Comparison of ENCODE assay signal across 21 cellular contexts in genomic region chr12:132660047-132660446, GRCh38. TPM values are rescaled to one million over a fixed set of nuclear protein-coding genes. Genes with fewer than 3 reads are reported as not detected.
DNase-seq lines count a peak whose midpoint lies in the region; ATAC-seq, FAIRE-seq and TF ChIP-seq lines count a peak whose summit lies in the region.
"Had no signal": no experiment of that assay in that cellular context is flagged by ENCODE, and none has a peak within 500 bp of the region (broad histone marks: within the 10 kb centered on the region; RNA-seq: fewer than 3 reads in every experiment).

No MANE protein-coding gene starts in this region.

- WGBS in right lobe of liver (ENCODE audit: insufficient coverage, low coverage, low lambda C conversion rate, missing lambda C conversion rate), result 30% methylated on average over 4 of the region's 5 CpGs
- WGBS in HepG2 (ENCODE audit: low lambda C conversion rate), result 85% methylated on average over 5 of the region's 5 CpGs

- POLR2A ChIA-PET in HepG2 (lab: Yijun Ruan, JAX), result no interaction called here

- H3K36me3 Mint-ChIP-seq in endothelial cell (ENCODE audit: low read depth, unreplicated experiment), result peaks cover 54% of the 10 kb centered on the region

- H2AFZ ChIP-seq in HepG2 (ENCODE audit: low read length), result no peak overlapping the region
- H2AFZ ChIP-seq: GM23248 had no signal

- peak overlapping the region; percentile 71 for H3K4me3 Mint-ChIP-seq in endothelial cell (ENCODE audit: unreplicated experiment)
- H3K4me3 Mint-ChIP-seq: CD8-positive, alpha-beta memory T cell had no signal

- no TSS peak for BruUV-seq in HepG2 (replicated peaks; lab: Mats Ljungman, UMichigan)

- H3K27me3 ChIP-seq in right lobe of liver (no peaks in the 10 kb centered on the region), HepG2 (ENCODE audit: control insufficient read depth in 1 of 2, insufficient read depth in 2 of 2, low read length in 2 of 2) (no peaks in the 10 kb centered on the region)

- no peaks in the 10 kb centered on the region for H3K79me2 ChIP-seq in HepG2 (ENCODE audit: insufficient read depth, low read length)

- no peak for TF ChIP-seq POLR2A in right lobe of liver (IDR thresholded peaks at IDR 0.05)
- TF ChIP-seq POLR2A in HepG2 (IDR thresholded peaks at IDR 0.05; ENCODE audit: insufficient read depth in 1 of 2, low read depth in 2 of 2, low read length in 2 of 2), result no peak

- no peak for TF ChIP-seq EP300 in HepG2 (IDR thresholded peaks at IDR 0.05; ENCODE audit: low read depth in 2 of 2, low read length in 2 of 2)
- TF ChIP-seq EP300 in HepG2 (CRISPR knock-in tag; IDR thresholded peaks at IDR 0.05; ENCODE audit: borderline replicate concordance), result no peak

- TF ChIP-seq RAD21 in HepG2 (CRISPR knock-in tag; IDR thresholded peaks at IDR 0.05), result no peak

- intact Hi-C loops in right lobe of liver (cut with DNase I), result no loop called here
- intact Hi-C loops in HepG2 (cut with micrococcal nuclease; ENCODE audit: unreplicated experiment), result no loop called here

- H3K4me2 ChIP-seq in HepG2 (ENCODE audit: low read depth, low read length), result no peak overlapping the region

- TF ChIP-seq CTCF in right lobe of liver (IDR thresholded peaks at IDR 0.05), result no peak
- no peak for TF ChIP-seq CTCF in HepG2 (CRISPR knock-in tag; IDR thresholded peaks at IDR 0.05)
- no peak for TF ChIP-seq CTCF in endothelial cell (IDR thresholded peaks at IDR 0.05; ENCODE audit: unreplicated experiment)

- H3K4me3 ChIP-seq in right lobe of liver (no peak overlapping the region), HepG2 (replicated peaks in 1 of 3; ENCODE audit: insufficient read depth in 1 of 3, low read depth in 2 of 3, low read length in 3 of 3) (no peak overlapping the region)
- H3K4me3 ChIP-seq: GM12878, GM23248 had no signal

- H3K27me3 Mint-ChIP-seq in endothelial cell (ENCODE audit: unreplicated experiment), result peaks cover 13% of the 10 kb centered on the region
- H3K27me3 Mint-ChIP-seq: CD8-positive, alpha-beta memory T cell had no signal

- no peaks in the 10 kb centered on the region for H4K20me1 ChIP-seq in HepG2 (ENCODE audit: insufficient read depth, low read length)

- DNase-seq in right lobe of liver (peak in 2 of 3 donors; percentile 5 to 32), HepG2 (ENCODE audit: low spot score) (no peak), Kasumi-1 (lab: John Stamatoyannopoulos, UW) (peak; percentile 56 to 74), endothelial cell (ENCODE audit: low spot score) (no peak), urothelium cell line (ENCODE audit: low spot score) (no peak)
- DNase-seq in stimulated activated CD4-positive, alpha-beta T cell treated with anti-CD3 and anti-CD28 coated beads, Interleukin-2, amount 100 ng/mL, for 48 hours, result no peak
- DNase-seq: CD8-positive, alpha-beta memory T cell; GDM1; GM23248; HCEC 1CT; NCI-H1436; NCI-H2029; NCI-H2171; NCI-H446; OCI-M1; SHP77 treated with DMSO at 0.1 percent for 48 hours had no signal

- peak overlapping the region; percentile 95 for H3K27ac Mint-ChIP-seq in endothelial cell (ENCODE audit: unreplicated experiment)

- ATAC-seq in right lobe of liver, result peak in 3 of 4 donors; percentile 11 to 47 (median 12)
- no peak for ATAC-seq in HepG2
- ATAC-seq in GM21515 (IDR thresholded peaks at IDR 0.05; ENCODE audit: unreplicated experiment), result no peak
- ATAC-seq: GM12878 had no signal

- H3K4me1 ChIP-seq in right lobe of liver (peaks cover 0 to 4% (median 0%) of the 10 kb centered on the region in 4 donors), HepG2 (ENCODE audit: insufficient read depth, low read length) (no peaks in the 10 kb centered on the region)

- H3K27ac ChIP-seq in right lobe of liver (no peak overlapping the region), HepG2 (ENCODE audit: extremely low read length, insufficient read depth, low read length) (no peak overlapping the region)
- H3K27ac ChIP-seq: GM23248, HL-60 had no signal

- no peak for FAIRE-seq in HepG2 (lab: Jason Lieb, UNC)
- FAIRE-seq in urothelium cell line (lab: Jason Lieb, UNC), result no peak
- FAIRE-seq: GM12878, HTR-8/SVneo had no signal

- H3K4me1 Mint-ChIP-seq in endothelial cell (ENCODE audit: unreplicated experiment), result peaks cover 71% of the 10 kb centered on the region

- no peaks in the 10 kb centered on the region for H3K9me3 Mint-ChIP-seq in endothelial cell (ENCODE audit: unreplicated experiment)
- H3K9me3 Mint-ChIP-seq: CD8-positive, alpha-beta memory T cell had no signal

- H3K36me3 ChIP-seq in right lobe of liver, result peaks cover 0 to 63% (median 23%) of the 10 kb centered on the region in 4 donors
- H3K36me3 ChIP-seq in HepG2 (replicated peaks in 1 of 2; ENCODE audit: control insufficient read depth in 1 of 2, insufficient read depth in 2 of 2, low read length in 2 of 2), result peaks cover 41 to 88% of the 10 kb centered on the region in 2 experiments

- in situ Hi-C loops in HepG2 (cut with HindIII; ENCODE audit: extremely low pct_ligation_motif_present, low pct_unique_long_range_greater_than_20kb), result no loop called here

- H3K9ac ChIP-seq in HepG2 (ENCODE audit: insufficient read depth, low read depth, low read length), result no peak overlapping the region
- H3K9ac ChIP-seq: GM23248 had no signal

- H3K9me3 ChIP-seq in right lobe of liver, result no peaks in the 10 kb centered on the region
- H3K9me3 ChIP-seq in HepG2 (ENCODE audit: low read length), result no peaks in the 10 kb centered on the region

- CTCF ChIA-PET in HepG2 (lab: Yijun Ruan, JAX; ENCODE audit: low intra/inter-chr PET ratio, low total read pairs), result no interaction called here

RNA-seq across cellular contexts. Expression of gene POLE, which starts 27.1 kb away (rescaled TPM):
- total RNA-seq in right lobe of liver, result 10 to 100 TPM; 13.6 to 34.0 (median 22.7) TPM
- 25.7 and 52.2 TPM in 2 replicates for total RNA-seq in HepG2 (2016; rRNA removed; fragmentation: Illumina TruSeq; extraction: Trizol)
- 59.1 and 64.2 TPM in 2 replicates for total RNA-seq in HepG2 (2016; cell fraction: cytosol; rRNA removed; fragmentation: Illumina TruSeq; extraction: Trizol; ENCODE audit: low read depth)
- 20.9 and 52.7 TPM in 2 replicates for total RNA-seq in HepG2 (2016; cell fraction: insoluble cytoplasmic fraction; rRNA removed; fragmentation: Illumina TruSeq; extraction: Trizol)
- total RNA-seq in HepG2 (2016; cell fraction: membrane; rRNA removed; fragmentation: Illumina TruSeq; extraction: Trizol), result 57.6 and 66.6 TPM in 2 replicates
- 72.5 and 80.9 TPM in 2 replicates for total RNA-seq in HepG2 (2016; cell fraction: nucleus; rRNA removed; fragmentation: Illumina TruSeq; extraction: Trizol)
- polyA plus RNA-seq in HepG2 (2011; rRNA removed), result 23.2 and 25.3 TPM in 2 replicates
- 4.8 and 9.4 TPM in 2 replicates for polyA plus RNA-seq in HepG2 (2011; cell fraction: cytosol; rRNA removed)
- polyA plus RNA-seq in HepG2 (2011; cell fraction: nucleus; rRNA removed), result 134 and 225 TPM in 2 replicates
- 14.9 and 21.3 TPM in 2 replicates for polyA plus RNA-seq in HepG2 (2012)
- 4.1 and 5.2 TPM in 2 replicates for polyA plus RNA-seq in HepG2 (2016; cell fraction: cytosol; fragmentation: Illumina TruSeq; extraction: Trizol; ENCODE audit: low read depth)
- polyA plus RNA-seq in HepG2 (2016; cell fraction: insoluble cytoplasmic fraction; fragmentation: Illumina TruSeq; extraction: Trizol; ENCODE audit: low read depth), result 21.3 and 29.5 TPM in 2 replicates
- polyA plus RNA-seq in HepG2 (2016; cell fraction: membrane; fragmentation: Illumina TruSeq; extraction: Trizol; ENCODE audit: low read depth), result 11.4 and 13.7 TPM in 2 replicates
- polyA plus RNA-seq in HepG2 (2016; cell fraction: nucleus; fragmentation: Illumina TruSeq; extraction: Trizol; ENCODE audit: insufficient read depth, low read depth), result 185 and 194 TPM in 2 replicates
- polyA minus RNA-seq in HepG2 (2011; rRNA and poly(A)+ RNA removed; ENCODE audit: low replicate concordance), result 104 and 245 TPM in 2 replicates
- polyA minus RNA-seq in HepG2 (2011; cell fraction: cytosol; rRNA and poly(A)+ RNA removed), result 12.9 and 22.7 TPM in 2 replicates
- polyA minus RNA-seq in HepG2 (2011; cell fraction: nucleus; rRNA and poly(A)+ RNA removed), result 79.4 and 111 TPM in 2 replicates
- total RNA-seq in endothelial cell (ENCODE audit: unreplicated experiment), result 137 TPM

RNA-seq across cellular contexts. Expression of gene PXMP2, which starts 27.3 kb away (rescaled TPM):
- total RNA-seq in right lobe of liver, result 100 to 1,000 TPM in 5 of 6 experiments, 10 to 100 TPM in 1; 91.5 to 216 (median 162) TPM
- total RNA-seq in HepG2 (2016; rRNA removed; fragmentation: Illumina TruSeq; extraction: Trizol), result 38.3 and 42.9 TPM in 2 replicates
- 129 and 144 TPM in 2 replicates for total RNA-seq in HepG2 (2016; cell fraction: cytosol; rRNA removed; fragmentation: Illumina TruSeq; extraction: Trizol; ENCODE audit: low read depth)
- 34.3 and 45.4 TPM in 2 replicates for total RNA-seq in HepG2 (2016; cell fraction: insoluble cytoplasmic fraction; rRNA removed; fragmentation: Illumina TruSeq; extraction: Trizol)
- total RNA-seq in HepG2 (2016; cell fraction: membrane; rRNA removed; fragmentation: Illumina TruSeq; extraction: Trizol), result 94.5 and 107 TPM in 2 replicates
- 16.5 and 17.4 TPM in 2 replicates for total RNA-seq in HepG2 (2016; cell fraction: nucleus; rRNA removed; fragmentation: Illumina TruSeq; extraction: Trizol)
- polyA plus RNA-seq in HepG2 (2011; rRNA removed), result 24.4 and 25.5 TPM in 2 replicates
- polyA plus RNA-seq in HepG2 (2011; cell fraction: cytosol; rRNA removed), result 21.8 and 27.1 TPM in 2 replicates
- polyA plus RNA-seq in HepG2 (2011; cell fraction: nucleus; rRNA removed), result 11.1 and 15.6 TPM in 2 replicates
- 14.0 and 18.0 TPM in 2 replicates for polyA plus RNA-seq in HepG2 (2012)
- 136 and 147 TPM in 2 replicates for polyA plus RNA-seq in HepG2 (2016; cell fraction: cytosol; fragmentation: Illumina TruSeq; extraction: Trizol; ENCODE audit: low read depth)
- 33.1 and 37.0 TPM in 2 replicates for polyA plus RNA-seq in HepG2 (2016; cell fraction: insoluble cytoplasmic fraction; fragmentation: Illumina TruSeq; extraction: Trizol; ENCODE audit: low read depth)
- polyA plus RNA-seq in HepG2 (2016; cell fraction: membrane; fragmentation: Illumina TruSeq; extraction: Trizol; ENCODE audit: low read depth), result 87.1 and 93.3 TPM in 2 replicates
- 39.4 and 39.9 TPM in 2 replicates for polyA plus RNA-seq in HepG2 (2016; cell fraction: nucleus; fragmentation: Illumina TruSeq; extraction: Trizol; ENCODE audit: insufficient read depth, low read depth)
- 14.3 and 48.1 TPM in 2 replicates for polyA minus RNA-seq in HepG2 (2011; rRNA and poly(A)+ RNA removed; ENCODE audit: low replicate concordance)
- polyA minus RNA-seq in HepG2 (2011; cell fraction: cytosol; rRNA and poly(A)+ RNA removed), result 4.0 and 7.8 TPM in 2 replicates
- polyA minus RNA-seq in HepG2 (2011; cell fraction: nucleus; rRNA and poly(A)+ RNA removed), result 7.0 and 7.9 TPM in 2 replicates
- 18.6 TPM for total RNA-seq in endothelial cell (ENCODE audit: unreplicated experiment)

RNA-seq across cellular contexts. Expression of gene P2RX2, which starts 41.5 kb away (rescaled TPM):
- total RNA-seq in right lobe of liver (not detected), HepG2 (2016; rRNA removed; fragmentation: Illumina TruSeq; extraction: Trizol) (not detected in 2 replicates), endothelial cell (ENCODE audit: unreplicated experiment) (not detected)
- total RNA-seq in HepG2 (2016; cell fraction: cytosol; rRNA removed; fragmentation: Illumina TruSeq; extraction: Trizol; ENCODE audit: low read depth), result not detected in 2 replicates
- not detected in 2 replicates for total RNA-seq in HepG2 (2016; cell fraction: insoluble cytoplasmic fraction; rRNA removed; fragmentation: Illumina TruSeq; extraction: Trizol)
- not detected in 2 replicates for total RNA-seq in HepG2 (2016; cell fraction: membrane; rRNA removed; fragmentation: Illumina TruSeq; extraction: Trizol)
- total RNA-seq in HepG2 (2016; cell fraction: nucleus; rRNA removed; fragmentation: Illumina TruSeq; extraction: Trizol), result not detected in 2 replicates
- polyA plus RNA-seq in HepG2 (2011; rRNA removed), result not detected in 2 replicates
- polyA plus RNA-seq in HepG2 (2011; cell fraction: cytosol; rRNA removed), result not detected in 2 replicates
- polyA plus RNA-seq in HepG2 (2011; cell fraction: nucleus; rRNA removed), result not detected in 2 replicates
- not detected in 2 replicates for polyA plus RNA-seq in HepG2 (2012)
- polyA plus RNA-seq in HepG2 (2016; cell fraction: cytosol; fragmentation: Illumina TruSeq; extraction: Trizol; ENCODE audit: low read depth), result not detected in 2 replicates
- polyA plus RNA-seq in HepG2 (2016; cell fraction: insoluble cytoplasmic fraction; fragmentation: Illumina TruSeq; extraction: Trizol; ENCODE audit: low read depth), result not detected in 2 replicates
- polyA plus RNA-seq in HepG2 (2016; cell fraction: membrane; fragmentation: Illumina TruSeq; extraction: Trizol; ENCODE audit: low read depth), result not detected in 2 replicates
- not detected in 2 replicates for polyA plus RNA-seq in HepG2 (2016; cell fraction: nucleus; fragmentation: Illumina TruSeq; extraction: Trizol; ENCODE audit: insufficient read depth, low read depth)
- not detected in 2 replicates for polyA minus RNA-seq in HepG2 (2011; rRNA and poly(A)+ RNA removed; ENCODE audit: low replicate concordance)
- not detected in 2 replicates for polyA minus RNA-seq in HepG2 (2011; cell fraction: cytosol; rRNA and poly(A)+ RNA removed)
- polyA minus RNA-seq in HepG2 (2011; cell fraction: nucleus; rRNA and poly(A)+ RNA removed), result not detected in 2 replicates
- total RNA-seq: CD8-positive, alpha-beta memory T cell; GM12878; GM23248; RPMI7951 had no signal
- polyA plus RNA-seq: CD8-positive, alpha-beta memory T cell; GM12878; GM23248 had no signal

RNA-seq across cellular contexts. Expression of gene LRCOL1, which starts 49.7 kb away (rescaled TPM):
- total RNA-seq in right lobe of liver (10 to 100 TPM in 1 of 6 experiments, 1 to 10 TPM in 4, under 1 TPM in 1; 0.61 to 13.1 (median 6.8) TPM), HepG2 (2016; rRNA removed; fragmentation: Illumina TruSeq; extraction: Trizol) (not detected in 2 replicates), endothelial cell (ENCODE audit: unreplicated experiment) (not detected)
- total RNA-seq in HepG2 (2016; cell fraction: cytosol; rRNA removed; fragmentation: Illumina TruSeq; extraction: Trizol; ENCODE audit: low read depth), result not detected in 2 replicates
- not detected in 2 replicates for total RNA-seq in HepG2 (2016; cell fraction: insoluble cytoplasmic fraction; rRNA removed; fragmentation: Illumina TruSeq; extraction: Trizol)
- total RNA-seq in HepG2 (2016; cell fraction: membrane; rRNA removed; fragmentation: Illumina TruSeq; extraction: Trizol), result not detected in 2 replicates
- not detected in 2 replicates for total RNA-seq in HepG2 (2016; cell fraction: nucleus; rRNA removed; fragmentation: Illumina TruSeq; extraction: Trizol)
- 0.14 TPM in 1 of 2 replicates, not detected in the other for polyA plus RNA-seq in HepG2 (2011; rRNA removed)
- polyA plus RNA-seq in HepG2 (2011; cell fraction: cytosol; rRNA removed), result 0.05 and 0.09 TPM in 2 replicates
- 0.57 TPM in 1 of 2 replicates, not detected in the other for polyA plus RNA-seq in HepG2 (2011; cell fraction: nucleus; rRNA removed)
- not detected in 2 replicates for polyA plus RNA-seq in HepG2 (2012)
- not detected in 2 replicates for polyA plus RNA-seq in HepG2 (2016; cell fraction: cytosol; fragmentation: Illumina TruSeq; extraction: Trizol; ENCODE audit: low read depth)
- not detected in 2 replicates for polyA plus RNA-seq in HepG2 (2016; cell fraction: insoluble cytoplasmic fraction; fragmentation: Illumina TruSeq; extraction: Trizol; ENCODE audit: low read depth)
- not detected in 2 replicates for polyA plus RNA-seq in HepG2 (2016; cell fraction: membrane; fragmentation: Illumina TruSeq; extraction: Trizol; ENCODE audit: low read depth)
- not detected in 2 replicates for polyA plus RNA-seq in HepG2 (2016; cell fraction: nucleus; fragmentation: Illumina TruSeq; extraction: Trizol; ENCODE audit: insufficient read depth, low read depth)
- polyA minus RNA-seq in HepG2 (2011; rRNA and poly(A)+ RNA removed; ENCODE audit: low replicate concordance), result not detected in 2 replicates
- polyA minus RNA-seq in HepG2 (2011; cell fraction: cytosol; rRNA and poly(A)+ RNA removed), result not detected in 2 replicates
- polyA minus RNA-seq in HepG2 (2011; cell fraction: nucleus; rRNA and poly(A)+ RNA removed), result not detected in 2 replicates
- total RNA-seq: CD8-positive, alpha-beta memory T cell; GM12878; GM23248; RPMI7951 had no signal
- polyA plus RNA-seq: CD8-positive, alpha-beta memory T cell; GM12878; GM23248 had no signal

RNA-seq across cellular contexts. Expression of gene PGAM5, which starts 50.6 kb away (rescaled TPM):
- total RNA-seq in right lobe of liver (10 to 100 TPM; 22.7 to 50.7 (median 27.6) TPM), HepG2 (2016; rRNA removed; fragmentation: Illumina TruSeq; extraction: Trizol) (77.1 and 77.9 TPM in 2 replicates), endothelial cell (ENCODE audit: unreplicated experiment) (43.9 TPM)
- 37.0 and 40.3 TPM in 2 replicates for total RNA-seq in HepG2 (2016; cell fraction: cytosol; rRNA removed; fragmentation: Illumina TruSeq; extraction: Trizol; ENCODE audit: low read depth)
- total RNA-seq in HepG2 (2016; cell fraction: insoluble cytoplasmic fraction; rRNA removed; fragmentation: Illumina TruSeq; extraction: Trizol), result 75.8 and 78.5 TPM in 2 replicates
- total RNA-seq in HepG2 (2016; cell fraction: membrane; rRNA removed; fragmentation: Illumina TruSeq; extraction: Trizol), result 82.5 and 88.7 TPM in 2 replicates
- 27.7 and 31.2 TPM in 2 replicates for total RNA-seq in HepG2 (2016; cell fraction: nucleus; rRNA removed; fragmentation: Illumina TruSeq; extraction: Trizol)
- polyA plus RNA-seq in HepG2 (2011; rRNA removed), result 18.0 and 23.8 TPM in 2 replicates
- 15.3 and 23.5 TPM in 2 replicates for polyA plus RNA-seq in HepG2 (2011; cell fraction: cytosol; rRNA removed)
- polyA plus RNA-seq in HepG2 (2011; cell fraction: nucleus; rRNA removed), result 14.4 and 15.9 TPM in 2 replicates
- polyA plus RNA-seq in HepG2 (2012), result 14.5 and 23.5 TPM in 2 replicates
- polyA plus RNA-seq in HepG2 (2016; cell fraction: cytosol; fragmentation: Illumina TruSeq; extraction: Trizol; ENCODE audit: low read depth), result 28.3 and 31.0 TPM in 2 replicates
- polyA plus RNA-seq in HepG2 (2016; cell fraction: insoluble cytoplasmic fraction; fragmentation: Illumina TruSeq; extraction: Trizol; ENCODE audit: low read depth), result 59.5 and 70.5 TPM in 2 replicates
- polyA plus RNA-seq in HepG2 (2016; cell fraction: membrane; fragmentation: Illumina TruSeq; extraction: Trizol; ENCODE audit: low read depth), result 47.3 and 51.7 TPM in 2 replicates
- polyA plus RNA-seq in HepG2 (2016; cell fraction: nucleus; fragmentation: Illumina TruSeq; extraction: Trizol; ENCODE audit: insufficient read depth, low read depth), result 43.9 and 45.1 TPM in 2 replicates
- 89.6 and 210 TPM in 2 replicates for polyA minus RNA-seq in HepG2 (2011; rRNA and poly(A)+ RNA removed; ENCODE audit: low replicate concordance)
- 28.3 and 32.7 TPM in 2 replicates for polyA minus RNA-seq in HepG2 (2011; cell fraction: cytosol; rRNA and poly(A)+ RNA removed)
- 9.9 and 10.2 TPM in 2 replicates for polyA minus RNA-seq in HepG2 (2011; cell fraction: nucleus; rRNA and poly(A)+ RNA removed)

Comparison
In these comparisons a context has a peak if more than half of its experiments do, and no peak if none do; other contexts are left out.
1. ATAC-seq: peak in right lobe of liver (3 of 4); none in HepG2 (single experiment) and GM21515 (single experiment).
2. DNase-seq: peak in right lobe of liver (2 of 3) and Kasumi-1 (2 of 2); none in HepG2 (single experiment), endothelial cell (single experiment), stimulated activated CD4-positive, alpha-beta T cell treated with anti-CD3 and anti-CD28 coated beads, Interleukin-2, amount 100 ng/mL, for 48 hours (0 of 2) and urothelium cell line (single experiment).